ENCODE assay signal across 9 cellular contexts in genomic region chr17:18981642-18982424, GRCh38. TPM values are rescaled to one million over a fixed set of nuclear protein-coding genes. Genes with fewer than 3 reads are reported as not detected.
A peak's percentile ranks its signal among the peaks of the same experiment; 100 is the strongest.
DNase-seq lines count a peak whose midpoint lies in the region; ATAC-seq, FAIRE-seq and TF ChIP-seq lines count a peak whose summit lies in the region.
"Had no signal": no experiment of that assay in that cellular context is flagged by ENCODE, and none has a peak within 500 bp of the region (broad histone marks: within the 10 kb centered on the region; RNA-seq: fewer than 3 reads in every experiment).

No MANE protein-coding gene starts in this region.

- CTCF ChIA-PET in GM10248 (lab: Yijun Ruan, JAX): interaction anchor here (1.5 kb wide), 1 partner anchor 21 kb away, joined by 6 read pairs; no protein-coding TSS in a partner anchor

- TF ChIP-seq CTCF in kidney (IDR thresholded peaks at IDR 0.05; ENCODE audit: borderline replicate concordance, extremely low read depth, insufficient read depth) (no peak), GM20000 (IDR thresholded peaks at IDR 0.05; ENCODE audit: extremely low read depth, missing control alignments) (no peak), GM10248 (IDR thresholded peaks at IDR 0.05; ENCODE audit: control extremely low read depth, extremely low read depth, low read depth, missing control alignments) (no peak)

- H3K27ac Mint-ChIP-seq in stimulated activated naive CD8-positive, alpha-beta T cell treated with anti-CD3 and anti-CD28 coated beads, Interleukin-15, amount 100 ng/mL, for 72 hours: peak overlapping the region in 1 of 2 donors; percentile 83

- H3K9ac ChIP-seq in kidney (ENCODE audit: low read length in 2 of 2): peak overlapping the region in 1 of 2 donors; percentile 26

- DNase-seq in stimulated activated naive CD8-positive, alpha-beta T cell treated with anti-CD3 and anti-CD28 coated beads, Interleukin-15, Interleukin-2, amounts not matched to agents 100 U/mL and 50 U/mL, for 24 hours: no peak
- DNase-seq in stimulated activated naive CD8-positive, alpha-beta T cell treated with anti-CD3 and anti-CD28 coated beads, Interleukin-15, amount 100 ng/mL, for 72 hours: no peak
- DNase-seq in SW 1271 (lab: John Stamatoyannopoulos, UW): peak; percentile 67 to 70
- no peak for DNase-seq in kidney
- no peak for DNase-seq in GM20000 (ENCODE audit: low spot score)
- DNase-seq in stimulated activated CD4-positive, alpha-beta T cell treated with anti-CD3 and anti-CD28 coated beads, Interleukin-2, amount 100 ng/mL, for 24 hours: no peak
- DNase-seq in GM10248 (ENCODE audit: extremely low spot score): no peak

- peak overlapping the region; percentile 54 to 76 for H3K27ac ChIP-seq in kidney (ENCODE audit: low read depth in 2 of 2, low read length in 2 of 2)
- H3K27ac ChIP-seq: gastroesophageal sphincter had no signal

- POLR2A ChIA-PET in GM10248 (lab: Yijun Ruan, JAX): no interaction called here

- peak; percentile 50 for ATAC-seq in stimulated activated naive CD8-positive, alpha-beta T cell treated with anti-CD3 and anti-CD28 coated beads, Interleukin-15, Interleukin-2, amounts not matched to agents 100 U/mL and 50 U/mL, for 24 hours
- no peak for ATAC-seq in stimulated activated naive CD8-positive, alpha-beta T cell treated with anti-CD3 and anti-CD28 coated beads, Interleukin-15, amount 100 ng/mL, for 72 hours
- no peak for ATAC-seq in HG03439 (IDR thresholded peaks at IDR 0.05; ENCODE audit: unreplicated experiment)
- ATAC-seq: gastroesophageal sphincter had no signal

- no peaks in the 10 kb centered on the region for H3K36me3 ChIP-seq in kidney (ENCODE audit: control insufficient read depth in 1 of 2, insufficient read depth in 2 of 2, low read length in 2 of 2)

- H3K9me3 ChIP-seq in kidney (ENCODE audit: control insufficient read depth in 1 of 2, low read length in 2 of 2): no peaks in the 10 kb centered on the region
- H3K9me3 ChIP-seq: gastroesophageal sphincter had no signal

- peaks cover 6% of the 10 kb centered on the region for H3K4me1 Mint-ChIP-seq in stimulated activated naive CD8-positive, alpha-beta T cell treated with anti-CD3 and anti-CD28 coated beads, Interleukin-15, amount 100 ng/mL, for 72 hours

- H3K4me3 Mint-ChIP-seq in stimulated activated naive CD8-positive, alpha-beta T cell treated with anti-CD3 and anti-CD28 coated beads, Interleukin-15, amount 100 ng/mL, for 72 hours: peak overlapping the region in 1 of 2 donors; percentile 24

- no peaks in the 10 kb centered on the region for H3K27me3 Mint-ChIP-seq in stimulated activated naive CD8-positive, alpha-beta T cell treated with anti-CD3 and anti-CD28 coated beads, Interleukin-15, amount 100 ng/mL, for 72 hours

- no peak for FAIRE-seq in kidney (lab: Jason Lieb, UNC)

- H3K4me1 ChIP-seq in kidney (ENCODE audit: control insufficient read depth in 1 of 2, insufficient read depth in 1 of 2, low read depth in 1 of 2, low read length in 2 of 2): peaks cover 8 to 11% of the 10 kb centered on the region in 2 donors
- H3K4me1 ChIP-seq: gastroesophageal sphincter had no signal

- no peaks in the 10 kb centered on the region for H3K9me3 Mint-ChIP-seq in stimulated activated naive CD8-positive, alpha-beta T cell treated with anti-CD3 and anti-CD28 coated beads, Interleukin-15, amount 100 ng/mL, for 72 hours

- H3K4me3 ChIP-seq in kidney (ENCODE audit: low read length in 2 of 2): no peak overlapping the region
- H3K4me3 ChIP-seq: gastroesophageal sphincter had no signal

- intact Hi-C loops in kidney (cut with DNase I): no loop called here

RNA-seq across cellular contexts. Expression of gene FAM83G, which starts 22.7 kb away (rescaled TPM):
- total RNA-seq in kidney: 8.0 TPM
- 4.9 TPM for polyA plus RNA-seq in kidney (ENCODE audit: insufficient read depth, low read depth, low replicate concordance)

RNA-seq across cellular contexts. Expression of gene SLC5A10, which starts 29.9 kb away (rescaled TPM):
- total RNA-seq in kidney: 9.7 TPM
- 16.5 TPM for polyA plus RNA-seq in kidney (ENCODE audit: insufficient read depth, low read depth, low replicate concordance)
- total RNA-seq: gastroesophageal sphincter had no signal

Comparison
In these comparisons a context has a peak if more than half of its experiments do, and no peak if none do; other contexts are left out.
1. DNase-seq: peak in SW 1271 (2 of 2); none in stimulated activated naive CD8-positive, alpha-beta T cell treated with anti-CD3 and anti-CD28 coated beads, Interleukin-15, Interleukin-2, amounts not matched to agents 100 U/mL and 50 U/mL, for 24 hours (single experiment), stimulated activated naive CD8-positive, alpha-beta T cell treated with anti-CD3 and anti-CD28 coated beads, Interleukin-15, amount 100 ng/mL, for 72 hours (0 of 2), kidney (single experiment), GM20000 (single experiment), stimulated activated CD4-positive, alpha-beta T cell treated with anti-CD3 and anti-CD28 coated beads, Interleukin-2, amount 100 ng/mL, for 24 hours (0 of 2) and GM10248 (single experiment).